In genomic region chr6:111406200-111406711, GRCh38 we compare ENCODE assay signal across 9 cellular contexts.
DNase-seq lines count a peak whose midpoint lies in the region; ATAC-seq and TF ChIP-seq lines count a peak whose summit lies in the region.
"Had no signal": no experiment of that assay in that cellular context is flagged by ENCODE, and none has a peak within 500 bp of the region (broad histone marks: within the 10 kb centered on the region; RNA-seq: fewer than 3 reads in every experiment).

No MANE protein-coding gene starts in this region.

- H3K4me1 ChIP-seq in right atrium auricular region (no peaks in the 10 kb centered on the region), GM23338 (ENCODE audit: insufficient read depth) (no peaks in the 10 kb centered on the region)

- TF ChIP-seq CTCF in right atrium auricular region (IDR thresholded peaks at IDR 0.05): no peak
- no peak for TF ChIP-seq CTCF in GM23338 (conservative IDR thresholded peaks at IDR 0.05; ENCODE audit: low read depth in 2 of 2)

- H3K4me3 Mint-ChIP-seq in activated T-helper 17 cell treated with anti-CD3 and anti-CD28 coated beads, Interleukin-2, amount 50 U/mL, for 72 hours: peak overlapping the region; percentile 39
- H3K4me3 Mint-ChIP-seq in GM23338: no peak overlapping the region

- H3K27ac ChIP-seq in right atrium auricular region (no peak overlapping the region), GM23338 (ENCODE audit: low read depth) (no peak overlapping the region)
- H3K27ac ChIP-seq: VCaP had no signal

- intact Hi-C loops in Right ventricle myocardium superior (cut with DNase I): no loop called here

- H2AFZ ChIP-seq in GM23338: no peak overlapping the region

- H3K9me3 Mint-ChIP-seq in activated T-helper 17 cell treated with anti-CD3 and anti-CD28 coated beads, Interleukin-2, amount 50 U/mL, for 72 hours: no peaks in the 10 kb centered on the region
- no peaks in the 10 kb centered on the region for H3K9me3 Mint-ChIP-seq in GM23338

- no peaks in the 10 kb centered on the region for H3K79me2 ChIP-seq in GM23338 (replicated peaks; ENCODE audit: insufficient read depth)

- H3F3A ChIP-seq in GM23338 (replicated peaks; ENCODE audit: low read depth): no peaks in the 10 kb centered on the region

- no peaks in the 10 kb centered on the region for H3K9me2 ChIP-seq in GM23338 (ENCODE audit: insufficient read depth)

- H3K27me3 ChIP-seq in right atrium auricular region (no peaks in the 10 kb centered on the region), GM23338 (ENCODE audit: insufficient read depth) (no peaks in the 10 kb centered on the region)

- peak; percentile 73 for ATAC-seq in Right ventricle myocardium superior (ENCODE audit: poor library complexity)
- ATAC-seq in HG03135 (IDR thresholded peaks at IDR 0.05; ENCODE audit: unreplicated experiment): peak; percentile 99
- peak; percentile 97 for ATAC-seq in activated T-helper 17 cell treated with anti-CD3 and anti-CD28 coated beads, Interleukin-2, amount 50 U/mL, for 72 hours (replicated peaks)
- no peak for ATAC-seq in GM23338

- H3K4me1 Mint-ChIP-seq in activated T-helper 17 cell treated with anti-CD3 and anti-CD28 coated beads, Interleukin-2, amount 50 U/mL, for 72 hours: peaks cover 14% of the 10 kb centered on the region
- peaks cover 6% of the 10 kb centered on the region; the same call in 2 of the 3 replicates for H3K4me1 Mint-ChIP-seq in GM23338

- no peaks in the 10 kb centered on the region for H3K27me3 Mint-ChIP-seq in activated T-helper 17 cell treated with anti-CD3 and anti-CD28 coated beads, Interleukin-2, amount 50 U/mL, for 72 hours
- no peaks in the 10 kb centered on the region for H3K27me3 Mint-ChIP-seq in GM23338 (ENCODE audit: insufficient read depth, low read depth, poor library complexity)

- H3K4me2 ChIP-seq in GM23338: no peak overlapping the region

- H3K4me3 ChIP-seq in right atrium auricular region (no peak overlapping the region), GM23338 (no peak overlapping the region)

- peak overlapping the region; percentile 72 for H3K27ac Mint-ChIP-seq in activated T-helper 17 cell treated with anti-CD3 and anti-CD28 coated beads, Interleukin-2, amount 50 U/mL, for 72 hours
- H3K27ac Mint-ChIP-seq in GM23338: no peak overlapping the region

- H3K36me3 ChIP-seq in right atrium auricular region: peaks cover 46% of the 10 kb centered on the region
- no peaks in the 10 kb centered on the region for H3K36me3 ChIP-seq in GM23338 (ENCODE audit: insufficient read depth)

- DNase-seq in Right ventricle myocardium superior: no peak
- DNase-seq in right atrium auricular region (ENCODE audit: low spot score): no peak
- DNase-seq in islet precursor cell: no peak
- no peak for DNase-seq in effector CD4-positive, alpha-beta T cell
- no peak for DNase-seq in middle frontal gyrus (ENCODE audit: extremely low spot score, low spot score)
- DNase-seq in GM23338 (ENCODE audit: low spot score): no peak

- H3K9me3 ChIP-seq in right atrium auricular region: peaks cover 0 to 5% of the 10 kb centered on the region in 2 donors

- H3K36me3 Mint-ChIP-seq in activated T-helper 17 cell treated with anti-CD3 and anti-CD28 coated beads, Interleukin-2, amount 50 U/mL, for 72 hours (ENCODE audit: low read depth): peaks cover 78% of the 10 kb centered on the region
- peaks cover 12% of the 10 kb centered on the region; the same call in 2 of the 3 replicates for H3K36me3 Mint-ChIP-seq in GM23338 (ENCODE audit: low read depth)

- no peaks in the 10 kb centered on the region for H4K20me1 ChIP-seq in GM23338 (replicated peaks; ENCODE audit: insufficient read depth)

TF ChIP-seq in GM23338, 12 proteins besides CTCF, POLR2A, EP300 and RAD21 (continues in another document):
- TF ChIP-seq NANOG (IDR thresholded peaks at IDR 0.05; ENCODE audit: borderline replicate concordance) (no peak), CREB1 (CRISPR knock-in tag; IDR thresholded peaks at IDR 0.05; ENCODE audit: low read depth) (no peak), JUNB (IDR thresholded peaks at IDR 0.05; ENCODE audit: unreplicated experiment) (no peak), STAT1 (IDR thresholded peaks at IDR 0.05; ENCODE audit: unreplicated experiment) (no peak), EZH2 (IDR thresholded peaks at IDR 0.05; ENCODE audit: low read depth, unreplicated experiment) (no peak), ZNF114 (CRISPR knock-in tag; IDR thresholded peaks at IDR 0.05) (no peak), EZH2phosphoT487 (IDR thresholded peaks at IDR 0.05; ENCODE audit: unreplicated experiment) (no peak), ZNF462 (CRISPR knock-in tag; IDR thresholded peaks at IDR 0.05) (no peak), ETS1 (IDR thresholded peaks at IDR 0.05) (no peak), POLR2AphosphoS5 (IDR thresholded peaks at IDR 0.05; ENCODE audit: low read depth) (no peak)
